8 cellular contexts compared by ENCODE assay signal in the genomic region with DNA sequence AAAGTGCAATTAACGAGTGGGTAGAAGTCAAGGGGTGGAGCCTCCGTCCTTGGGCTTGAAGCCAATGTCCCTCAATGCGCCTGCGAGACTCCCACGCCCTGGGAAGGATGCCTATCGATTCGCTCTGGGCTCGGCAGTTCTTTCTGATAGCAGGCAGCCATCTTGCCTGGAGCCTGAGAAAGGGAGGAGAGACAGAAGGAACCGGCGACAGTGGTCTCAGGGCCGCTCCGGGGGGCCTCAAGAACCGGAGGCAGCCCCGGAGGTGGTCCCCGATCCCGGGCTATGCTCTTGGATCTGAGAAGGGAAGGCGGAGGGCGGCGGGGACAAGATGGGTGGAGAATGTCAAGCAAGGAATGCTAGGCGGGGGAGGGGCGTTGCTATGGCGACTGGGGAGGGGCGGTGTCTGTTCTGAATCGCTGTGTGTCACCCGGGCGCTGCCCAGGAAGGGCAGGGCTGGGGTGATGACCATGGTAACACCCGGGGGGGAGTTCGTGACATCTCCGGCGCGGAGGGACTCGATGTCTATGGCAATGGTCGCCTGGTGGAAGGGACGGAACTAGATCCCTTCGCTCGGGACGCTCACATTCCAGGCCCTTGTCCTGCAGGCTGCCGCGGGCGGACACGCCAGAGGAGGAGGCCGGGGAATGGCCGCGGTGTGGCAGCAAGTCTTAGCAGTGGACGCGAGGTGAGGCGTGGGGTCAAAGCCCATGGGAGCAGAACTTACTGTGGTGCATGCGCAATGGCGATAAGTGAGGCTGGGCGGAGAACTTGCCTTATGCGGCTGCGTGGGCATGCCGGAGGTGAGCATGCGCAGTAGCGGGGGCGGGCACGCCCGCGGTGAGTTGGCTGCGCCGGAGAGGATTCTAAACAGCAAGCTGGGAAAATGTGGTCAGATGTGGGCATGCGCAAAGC. TPM values are rescaled to one million over a fixed set of nuclear protein-coding genes. Genes with fewer than 3 reads are reported as not detected.
DNase-seq lines count a peak whose midpoint lies in the region; ATAC-seq and TF ChIP-seq lines count a peak whose summit lies in the region.

A gene (plus strand): TSS at position 140 of the 912 bp plus-strand sequence. CDS start 505 bp downstream, at position 645.

- H4K20me1 ChIP-seq in neural progenitor cell (ENCODE audit: low read depth): no peaks in the 10 kb centered on the region

- H3K79me2 ChIP-seq in neural progenitor cell (ENCODE audit: low read depth): no peaks in the 10 kb centered on the region

- peak within 1 kb of the TSS; percentile 74 for H3K4me2 ChIP-seq in neural progenitor cell

- peak within 1 kb of the TSS; percentile 99 for H3K27ac Mint-ChIP-seq in neural progenitor cell

- no peaks in the 10 kb centered on the region for H3F3A ChIP-seq in neural progenitor cell (ENCODE audit: low read depth)

- in situ Hi-C loops in HAP-1 (cut with MboI; ENCODE audit: low sequenced_read_pairs) (no loop called here), SK-MEL-5 (cut with HindIII; ENCODE audit: low pct_unique_long_range_greater_than_20kb, low sequenced_read_pairs) (no loop called here)

- peak within 1 kb of the TSS; percentile 90 for H3K4me3 ChIP-seq in HAP-1
- peak within 1 kb of the TSS; percentile 86 for H3K4me3 ChIP-seq in neural progenitor cell
- peak within 1 kb of the TSS; percentile 82 to 85 for H3K4me3 ChIP-seq in stomach smooth muscle (ENCODE audit: low read length in 2 of 2)

- peaks cover 4% of the 10 kb centered on the region for H3K36me3 Mint-ChIP-seq in neural progenitor cell

- peak within 1 kb of the TSS; percentile 89 for H2AFZ ChIP-seq in neural progenitor cell (replicated peaks)

- peaks cover 4% of the 10 kb centered on the region for H3K4me1 Mint-ChIP-seq in neural progenitor cell

- peaks cover 3% of the 10 kb centered on the region for H3K27me3 Mint-ChIP-seq in neural progenitor cell (ENCODE audit: insufficient read depth, low read depth)

- H3K4me1 ChIP-seq in HAP-1: peaks cover 7% of the 10 kb centered on the region
- no peaks in the 10 kb centered on the region for H3K4me1 ChIP-seq in foreskin keratinocyte
- H3K4me1 ChIP-seq in neural progenitor cell: no peaks in the 10 kb centered on the region
- peaks cover 7% of the 10 kb centered on the region for H3K4me1 ChIP-seq in stomach smooth muscle (ENCODE audit: control insufficient read depth, insufficient read depth, low read length)

- peaks cover 11% of the 10 kb centered on the region for H3K9me3 Mint-ChIP-seq in neural progenitor cell

- peak; percentile 92 for ATAC-seq in foreskin keratinocyte

- H3K27me3 ChIP-seq in HAP-1 (ENCODE audit: low read depth) (no peaks in the 10 kb centered on the region), foreskin keratinocyte (no peaks in the 10 kb centered on the region), neural progenitor cell (no peaks in the 10 kb centered on the region), stomach smooth muscle (ENCODE audit: control insufficient read depth in 1 of 2, insufficient read depth in 2 of 2, low read length in 2 of 2) (peaks cover 0 to 3% of the 10 kb centered on the region in 2 donors)

- H3K4me3 Mint-ChIP-seq in neural progenitor cell: peak within 1 kb of the TSS; percentile 95

- DNase-seq in ELR (ENCODE audit: low read depth) (peak; percentile 91), HAP-1 (ENCODE audit: low spot score in 2 of 2) (peak; percentile 92 to 97), NAMALWA (ENCODE audit: low spot score) (peak; percentile 89), SK-MEL-5 (ENCODE audit: low read depth, low spot score) (peak; percentile 93), foreskin keratinocyte (peak; percentile 74 to 85), neural progenitor cell (ENCODE audit: low spot score) (peak; percentile 85)
- peak; percentile 88 for DNase-seq in activated naive CD4-positive, alpha-beta T cell treated with Interleukin-2 at 50 U/mL for 16 hours

- TF ChIP-seq CTCF in foreskin keratinocyte (conservative IDR thresholded peaks at IDR 0.05): no peak
- TF ChIP-seq CTCF in neural progenitor cell (IDR thresholded peaks at IDR 0.05): no peak

- H3K36me3 ChIP-seq in HAP-1 (replicated peaks) (peaks cover 31% of the 10 kb centered on the region), neural progenitor cell (no peaks in the 10 kb centered on the region), stomach smooth muscle (ENCODE audit: control insufficient read depth in 2 of 2, insufficient read depth in 2 of 2, low read length in 2 of 2) (peaks cover 18 to 20% of the 10 kb centered on the region in 2 donors)

- H3K9me3 ChIP-seq in HAP-1 (no peaks in the 10 kb centered on the region), neural progenitor cell (ENCODE audit: low read depth) (no peaks in the 10 kb centered on the region), stomach smooth muscle (ENCODE audit: control insufficient read depth in 2 of 2, low read length in 2 of 2) (no peaks in the 10 kb centered on the region)

- H3K27ac ChIP-seq in foreskin keratinocyte (peak within 1 kb of the TSS; percentile 100), neural progenitor cell (peak within 1 kb of the TSS; percentile 77), stomach smooth muscle (ENCODE audit: low read length) (peak within 1 kb of the TSS; percentile 95)

- no peak within 1 kb of the TSS for H3K9ac ChIP-seq in neural progenitor cell
- H3K9ac ChIP-seq in stomach smooth muscle (ENCODE audit: low read length in 2 of 2): peak within 1 kb of the TSS; percentile 94

RNA-seq across cellular contexts. Expression of the gene that starts here (rescaled TPM):
- 46.8 and 50.4 TPM in 2 replicates for total RNA-seq in SK-MEL-5 (2014; rRNA removed; shearing (Covaris generic))
- 54.0 and 72.6 TPM in 2 replicates for polyA plus RNA-seq in SK-MEL-5 (2015; cell fraction: cytosol; rRNA removed)
- 226 and 244 TPM in 2 replicates for polyA plus RNA-seq in SK-MEL-5 (2015; cell fraction: nucleus; rRNA removed)
- total RNA-seq in foreskin keratinocyte (67.2 and 83.3 TPM in 2 replicates), neural progenitor cell (ENCODE audit: low replicate concordance) (20.9 and 39.0 TPM in 2 replicates)
- polyA plus RNA-seq in foreskin keratinocyte: 71.6 and 79.4 TPM in 2 replicates

Comparison
In these comparisons a context has a peak if more than half of its experiments do, and no peak if none do; other contexts are left out.
1. Peak in every context shown above with its lines: DNase-seq, ATAC-seq, H3K4me3 ChIP-seq and H3K27ac ChIP-seq.